ENCODE assay signal across 23 cellular contexts in the genomic region with DNA sequence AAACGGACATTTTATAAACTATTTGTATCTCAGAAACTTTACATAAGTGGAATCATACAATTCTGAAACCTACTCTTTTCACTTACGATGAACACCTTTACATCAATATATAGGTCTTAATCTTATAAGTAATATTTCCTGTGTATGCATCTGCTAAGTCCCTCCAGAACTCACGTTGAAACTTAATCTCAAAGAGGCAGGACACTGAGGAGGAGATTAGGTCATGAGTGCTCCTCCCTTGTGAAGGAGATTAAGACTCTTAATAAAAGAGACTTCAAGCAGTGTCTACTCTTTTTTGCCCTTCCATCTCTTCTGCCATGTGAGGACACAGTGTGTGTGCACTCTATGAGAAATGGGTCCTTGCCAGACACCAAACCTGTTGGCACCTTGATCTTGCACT.
"Had no signal": no experiment of that assay in that cellular context is flagged by ENCODE, and none has a peak within 500 bp of the region (broad histone marks: within the 10 kb centered on the region; RNA-seq: fewer than 3 reads in every experiment).

No MANE protein-coding gene starts in this region.

- H3K4me1 Mint-ChIP-seq: naive B cell had no signal

- H3K27ac ChIP-seq: heart right ventricle, prostate gland, spleen, vagina had no signal

- H3K36me3 ChIP-seq: prostate gland, vagina had no signal

- H3K4me3 Mint-ChIP-seq: activated CD8-positive, alpha-beta T cell treated with anti-CD3 and anti-CD28 coated beads, Interleukin-2, amount 10 ng/mL, durations not matched to agents 7 days and 5 days; activated naive CD8-positive, alpha-beta T cell treated with anti-CD3 and anti-CD28 coated beads, Interleukin-2, amount 50 U/mL, for 24 hours; activated T-helper 1 cell treated with anti-CD3 and anti-CD28 coated beads, Interleukin-12 subunit alpha, Interleukin-12 subunit beta, Interleukin-2, Interleukin-4 antibody, amounts not matched to agents 30 ng/mL and 10 ng/mL and 1 ng/mL, durations not matched to agents 14 hours and 24 hours and 36 hours; brain; dendritic cell treated with granulocyte-macrophage colony-stimulating factor and Interleukin-4, amounts not matched to agents 40 ng/mL and 50 ng/mL, for 4 days; naive B cell had no signal

- H3K4me3 ChIP-seq: heart right ventricle, prostate gland, spleen, testis, vagina had no signal

- DNase-seq: activated CD4-positive, alpha-beta T cell treated with anti-CD3 and anti-CD28 coated beads for 1 hour; activated CD4-positive, alpha-beta T cell treated with anti-CD3 and anti-CD28 coated beads, Interleukin-2, amount 50 U/mL, for 1 hour; activated CD8-positive, alpha-beta T cell treated with anti-CD3 and anti-CD28 coated beads, Interleukin-2, amount 10 ng/mL, durations not matched to agents 7 days and 5 days; activated gamma-delta T cell; activated naive CD4-positive, alpha-beta T cell treated with anti-CD3 and anti-CD28 coated beads, Interleukin-2, amount 50 U/mL, for 16 hours; activated naive CD8-positive, alpha-beta T cell treated with anti-CD3 and anti-CD28 coated beads, Interleukin-2, amount 50 U/mL, for 24 hours; effector CD4-positive, alpha-beta T cell; foreskin fibroblast; heart right ventricle; left colon; mesendoderm; naive B cell; spleen; stimulated activated CD4-positive, alpha-beta T cell treated with anti-CD3 and anti-CD28 coated beads, Interleukin-4, amount 100 ng/mL, for 1 hour; stimulated activated naive CD4-positive, alpha-beta T cell; T-helper 9 cell; testis; trophoblast cell had no signal

- H3K27me3 Mint-ChIP-seq: activated naive CD8-positive, alpha-beta T cell treated with anti-CD3 and anti-CD28 coated beads, Interleukin-2, amount 50 U/mL, for 24 hours; brain; dendritic cell treated with granulocyte-macrophage colony-stimulating factor and Interleukin-4, amounts not matched to agents 40 ng/mL and 50 ng/mL, for 4 days; naive B cell had no signal

- H3K27ac Mint-ChIP-seq: activated CD8-positive, alpha-beta T cell treated with anti-CD3 and anti-CD28 coated beads, Interleukin-2, amount 10 ng/mL, durations not matched to agents 7 days and 5 days; activated naive CD8-positive, alpha-beta T cell treated with anti-CD3 and anti-CD28 coated beads, Interleukin-2, amount 50 U/mL, for 24 hours; activated T-helper 1 cell treated with anti-CD3 and anti-CD28 coated beads, Interleukin-12 subunit alpha, Interleukin-12 subunit beta, Interleukin-2, Interleukin-4 antibody, amounts not matched to agents 30 ng/mL and 10 ng/mL and 1 ng/mL, durations not matched to agents 14 hours and 24 hours and 36 hours; brain; dendritic cell treated with granulocyte-macrophage colony-stimulating factor and Interleukin-4, amounts not matched to agents 40 ng/mL and 50 ng/mL, for 4 days; naive B cell had no signal

- H3K9me3 ChIP-seq: heart right ventricle, prostate gland, spleen, testis, vagina had no signal

- H3K9me3 Mint-ChIP-seq: activated naive CD8-positive, alpha-beta T cell treated with anti-CD3 and anti-CD28 coated beads, Interleukin-2, amount 50 U/mL, for 24 hours; activated T-helper 1 cell treated with anti-CD3 and anti-CD28 coated beads, Interleukin-12 subunit alpha, Interleukin-12 subunit beta, Interleukin-2, Interleukin-4 antibody, amounts not matched to agents 30 ng/mL and 10 ng/mL and 1 ng/mL, durations not matched to agents 14 hours and 24 hours and 36 hours; brain; dendritic cell treated with granulocyte-macrophage colony-stimulating factor and Interleukin-4, amounts not matched to agents 40 ng/mL and 50 ng/mL, for 4 days; naive B cell had no signal

- H3K27me3 ChIP-seq: heart right ventricle, spleen, testis, vagina had no signal

- H3K4me1 ChIP-seq: prostate gland, spleen, testis, vagina had no signal
